Comparison of ENCODE assay signal across 9 cellular contexts in genomic region chr7:101077303-101078086, GRCh38. TPM values are rescaled to one million over a fixed set of nuclear protein-coding genes. Genes with fewer than 3 reads are reported as not detected.
DNase-seq lines count a peak whose midpoint lies in the region; ATAC-seq, FAIRE-seq and TF ChIP-seq lines count a peak whose summit lies in the region.
"Had no signal": no experiment of that assay in that cellular context is flagged by ENCODE, and none has a peak within 500 bp of the region (broad histone marks: within the 10 kb centered on the region; RNA-seq: fewer than 3 reads in every experiment).

No MANE protein-coding gene starts in this region.

- H2BK12ac ChIP-seq in trophoblast cell (ENCODE audit: low read length), result no peak overlapping the region

- H3K27me3 ChIP-seq in GM23338 (ENCODE audit: insufficient read depth) (no peaks in the 10 kb centered on the region), trophoblast cell (ENCODE audit: insufficient read depth, low read length) (no peaks in the 10 kb centered on the region)

- FAIRE-seq in urothelium cell line (lab: Jason Lieb, UNC), result peak; percentile 96
- FAIRE-seq: colon had no signal

- H4K20me1 ChIP-seq in GM23338 (replicated peaks; ENCODE audit: insufficient read depth), result no peaks in the 10 kb centered on the region

- DNase-seq in DMS153 (lab: John Stamatoyannopoulos, UW) (peak; percentile 56), GM23338 (ENCODE audit: low spot score) (peak; percentile 96), NB4 (ENCODE audit: low read depth) (peak; percentile 84), SIG-M5 (lab: John Stamatoyannopoulos, UW) (peak; percentile 16), germinal center (ENCODE audit: low spot score) (peak; percentile 85), trophoblast cell (peak; percentile 81 to 93), urothelium cell line (ENCODE audit: low spot score) (peak; percentile 95)
- DNase-seq in activated T-helper 2 cell treated with anti-CD3 and anti-CD28 coated beads, Interferon-gamma antibody, Interleukin-2, Interleukin-4, amounts not matched to agents 10 μg/mL and 5 μg/mL and 100 μg/mL, durations not matched to agents 14 hours and 24 hours and 36 hours (ENCODE audit: low spot score), result peak; percentile 71

- H3K4me1 ChIP-seq in GM23338 (ENCODE audit: insufficient read depth) (no peaks in the 10 kb centered on the region), trophoblast cell (ENCODE audit: control insufficient read depth in 1 of 2, insufficient read depth in 2 of 2, low read length in 2 of 2) (peaks cover 3 to 4% of the 10 kb centered on the region in 2 experiments)

- H2BK5ac ChIP-seq in trophoblast cell (ENCODE audit: low read depth, low read length, poor library complexity), result no peak overlapping the region

- H3K4me1 Mint-ChIP-seq in GM23338, result peaks cover 2% of the 10 kb centered on the region; the same call in 2 of the 3 replicates
- H3K4me1 Mint-ChIP-seq in activated T-helper 2 cell treated with anti-CD3 and anti-CD28 coated beads, Interferon-gamma antibody, Interleukin-2, Interleukin-4, amounts not matched to agents 10 μg/mL and 5 μg/mL and 100 μg/mL, durations not matched to agents 14 hours and 24 hours and 36 hours (ENCODE audit: low read depth), result peaks cover 4% of the 10 kb centered on the region

- H3K9ac ChIP-seq in trophoblast cell (ENCODE audit: low read length), result peak overlapping the region; percentile 17

- H3K79me2 ChIP-seq in GM23338 (replicated peaks; ENCODE audit: insufficient read depth), result no peaks in the 10 kb centered on the region
- no peaks in the 10 kb centered on the region for H3K79me2 ChIP-seq in trophoblast cell (ENCODE audit: control insufficient read depth, insufficient read depth, low read length, poor library complexity)

- no peak overlapping the region for H3K4ac ChIP-seq in trophoblast cell (ENCODE audit: low read depth, low read length)

- H2AK5ac ChIP-seq in trophoblast cell (ENCODE audit: low read length), result no peak overlapping the region

- H3K4me3 Mint-ChIP-seq in GM23338, result no peak overlapping the region; the same call in 2 of the 3 replicates
- no peak overlapping the region for H3K4me3 Mint-ChIP-seq in activated T-helper 2 cell treated with anti-CD3 and anti-CD28 coated beads, Interferon-gamma antibody, Interleukin-2, Interleukin-4, amounts not matched to agents 10 μg/mL and 5 μg/mL and 100 μg/mL, durations not matched to agents 14 hours and 24 hours and 36 hours (ENCODE audit: low read depth)

- H3K4me3 ChIP-seq in GM23338 (no peak overlapping the region), NB4 (ENCODE audit: low read depth, low read length) (no peak overlapping the region), trophoblast cell (ENCODE audit: low read depth, low read length) (no peak overlapping the region)

- H3K9me3 Mint-ChIP-seq in GM23338, result no peaks in the 10 kb centered on the region
- no peaks in the 10 kb centered on the region for H3K9me3 Mint-ChIP-seq in activated T-helper 2 cell treated with anti-CD3 and anti-CD28 coated beads, Interferon-gamma antibody, Interleukin-2, Interleukin-4, amounts not matched to agents 10 μg/mL and 5 μg/mL and 100 μg/mL, durations not matched to agents 14 hours and 24 hours and 36 hours

- peaks cover 7% of the 10 kb centered on the region for H3K27me3 Mint-ChIP-seq in GM23338 (ENCODE audit: insufficient read depth, low read depth, poor library complexity)
- H3K27me3 Mint-ChIP-seq in activated T-helper 2 cell treated with anti-CD3 and anti-CD28 coated beads, Interferon-gamma antibody, Interleukin-2, Interleukin-4, amounts not matched to agents 10 μg/mL and 5 μg/mL and 100 μg/mL, durations not matched to agents 14 hours and 24 hours and 36 hours (ENCODE audit: low read depth), result peaks cover 5% of the 10 kb centered on the region

- no peak overlapping the region for H3K14ac ChIP-seq in trophoblast cell (ENCODE audit: low read length)

- no peaks in the 10 kb centered on the region for H3K36me3 Mint-ChIP-seq in GM23338 (ENCODE audit: low read depth)
- H3K36me3 Mint-ChIP-seq in activated T-helper 2 cell treated with anti-CD3 and anti-CD28 coated beads, Interferon-gamma antibody, Interleukin-2, Interleukin-4, amounts not matched to agents 10 μg/mL and 5 μg/mL and 100 μg/mL, durations not matched to agents 14 hours and 24 hours and 36 hours (ENCODE audit: low read depth), result no peaks in the 10 kb centered on the region

- H2BK120ac ChIP-seq in trophoblast cell (ENCODE audit: insufficient read depth, low read length, poor library complexity), result no peak overlapping the region

- H4K91ac ChIP-seq in trophoblast cell (ENCODE audit: low read depth, low read length), result no peak overlapping the region

- no peak for TF ChIP-seq POLR2A in NB4 (IDR thresholded peaks at IDR 0.05; ENCODE audit: extremely low read depth, insufficient read length)

- H3K36me3 ChIP-seq in GM23338 (ENCODE audit: insufficient read depth) (no peaks in the 10 kb centered on the region), trophoblast cell (ENCODE audit: control insufficient read depth in 1 of 2, insufficient read depth in 2 of 2, low read length in 2 of 2) (no peaks in the 10 kb centered on the region)

- no peaks in the 10 kb centered on the region for H3K9me3 ChIP-seq in trophoblast cell (ENCODE audit: insufficient read depth, low read depth, low read length)

- no peaks in the 10 kb centered on the region for H3F3A ChIP-seq in GM23338 (replicated peaks; ENCODE audit: low read depth)

- WGBS in trophoblast cell (ENCODE audit: extremely low coverage, insufficient coverage, insufficient read length), result no CpG with 5 or more reads among the region's 13 CpGs

- no peak overlapping the region for H3K18ac ChIP-seq in trophoblast cell (ENCODE audit: low read length)

- no peak overlapping the region for H3K27ac Mint-ChIP-seq in GM23338
- no peak overlapping the region for H3K27ac Mint-ChIP-seq in activated T-helper 2 cell treated with anti-CD3 and anti-CD28 coated beads, Interferon-gamma antibody, Interleukin-2, Interleukin-4, amounts not matched to agents 10 μg/mL and 5 μg/mL and 100 μg/mL, durations not matched to agents 14 hours and 24 hours and 36 hours

- H3K27ac ChIP-seq in GM23338 (ENCODE audit: low read depth) (no peak overlapping the region), trophoblast cell (ENCODE audit: low read depth, low read length) (no peak overlapping the region)

- no peak overlapping the region for H3K4me2 ChIP-seq in GM23338
- no peak overlapping the region for H3K4me2 ChIP-seq in trophoblast cell (ENCODE audit: low read length)

- TF ChIP-seq CTCF in GM23338 (conservative IDR thresholded peaks at IDR 0.05; ENCODE audit: low read depth in 2 of 2), result peak; percentile 96 to 99
- TF ChIP-seq CTCF in NB4 (IDR thresholded peaks at IDR 0.05; ENCODE audit: low read depth, low read length), result peak; percentile 98

- no peaks in the 10 kb centered on the region for H3K79me1 ChIP-seq in trophoblast cell (ENCODE audit: low read length)

- intact Hi-C loops in activated T-helper 2 cell treated with anti-CD3 and anti-CD28 coated beads, Interferon-gamma antibody, Interleukin-2, Interleukin-4, amounts not matched to agents 10 μg/mL and 5 μg/mL and 100 μg/mL, durations not matched to agents 14 hours and 24 hours and 36 hours (cut with micrococcal nuclease), result loop anchor here (1.0 kb wide), 1 partner anchor 180 kb away; no protein-coding TSS in a partner anchor

- H3K9me2 ChIP-seq in GM23338 (ENCODE audit: insufficient read depth), result no peaks in the 10 kb centered on the region

- H4K12ac ChIP-seq in trophoblast cell (ENCODE audit: low read depth, low read length), result no peak overlapping the region

- peak; percentile 99 for ATAC-seq in GM23338

- no peak overlapping the region for H2AFZ ChIP-seq in GM23338
- no peak overlapping the region for H2AFZ ChIP-seq in trophoblast cell (ENCODE audit: insufficient read depth, low read length, poor library complexity)

- H3K23ac ChIP-seq in trophoblast cell (ENCODE audit: low read length), result no peak overlapping the region

- H4K8ac ChIP-seq in trophoblast cell (ENCODE audit: low read depth, low read length), result no peak overlapping the region

TF ChIP-seq in GM23338, 12 proteins besides CTCF, POLR2A, EP300 and RAD21 (continues in another document):
- peak; percentile 17; the same call in 1 of the 2 replicates for TF ChIP-seq NANOG (IDR thresholded peaks at IDR 0.05; ENCODE audit: borderline replicate concordance)

RNA-seq across cellular contexts. Expression of gene TRIM56, which starts 7.8 kb away (rescaled TPM):
- total RNA-seq in GM23338 (2014; rRNA removed; shearing (Covaris generic)), result 12.9 and 15.7 TPM in 2 replicates
- polyA plus RNA-seq in GM23338 (2016; fragmentation: Nextera tagmentation; extraction: Ambion mirVana), result 8.7 and 10.0 TPM in 2 replicates
- 42.6 and 43.8 TPM in 2 replicates for total RNA-seq in activated T-helper 2 cell treated with anti-CD3 and anti-CD28 coated beads, Interferon-gamma antibody, Interleukin-2, Interleukin-4, amounts not matched to agents 10 μg/mL and 5 μg/mL and 100 μg/mL, durations not matched to agents 14 hours and 24 hours and 36 hours
- polyA plus RNA-seq in trophoblast cell (2013), result 5.4 and 5.8 TPM in 2 replicates

RNA-seq across cellular contexts. Expression of gene SERPINE1, which starts 49.4 kb away (rescaled TPM):
- total RNA-seq in GM23338 (2014; rRNA removed; shearing (Covaris generic)), result 0.97 and 2.0 TPM in 2 replicates
- polyA plus RNA-seq in GM23338 (2016; fragmentation: Nextera tagmentation; extraction: Ambion mirVana), result 0.63 and 1.2 TPM in 2 replicates
- total RNA-seq in activated T-helper 2 cell treated with anti-CD3 and anti-CD28 coated beads, Interferon-gamma antibody, Interleukin-2, Interleukin-4, amounts not matched to agents 10 μg/mL and 5 μg/mL and 100 μg/mL, durations not matched to agents 14 hours and 24 hours and 36 hours, result 0.23 TPM in 2 replicates
- polyA plus RNA-seq in trophoblast cell (2013), result 148 and 173 TPM in 2 replicates

RNA-seq across cellular contexts. Expression of gene MUC17, which starts 57.6 kb away (rescaled TPM):
- under 0.01 TPM in 1 of 2 replicates, not detected in the other for total RNA-seq in GM23338 (2014; rRNA removed; shearing (Covaris generic))
- not detected in 2 replicates for polyA plus RNA-seq in GM23338 (2016; fragmentation: Nextera tagmentation; extraction: Ambion mirVana)
- not detected in 2 replicates for total RNA-seq in activated T-helper 2 cell treated with anti-CD3 and anti-CD28 coated beads, Interferon-gamma antibody, Interleukin-2, Interleukin-4, amounts not matched to agents 10 μg/mL and 5 μg/mL and 100 μg/mL, durations not matched to agents 14 hours and 24 hours and 36 hours
- not detected in 2 replicates for polyA plus RNA-seq in trophoblast cell (2013)

Comparison
In these comparisons a context has a peak if more than half of its experiments do, and no peak if none do; other contexts are left out.
1. DNase-seq: peak in every context shown above with its lines; median percentile 96 in GM23338; 95 in urothelium cell line; 87 in trophoblast cell; 85 in germinal center; 84 in NB4; 71 in activated T-helper 2 cell treated with anti-CD3 and anti-CD28 coated beads, Interferon-gamma antibody, Interleukin-2, Interleukin-4, amounts not matched to agents 10 μg/mL and 5 μg/mL and 100 μg/mL, durations not matched to agents 14 hours and 24 hours and 36 hours; 56 in DMS153; 16 in SIG-M5.